ENCODE assay signal across 14 cellular contexts in genomic region chr16:71351558-71351901, GRCh38. TPM values are rescaled to one million over a fixed set of nuclear protein-coding genes. Genes with fewer than 3 reads are reported as not detected.
DNase-seq lines count a peak whose midpoint lies in the region; ATAC-seq and TF ChIP-seq lines count a peak whose summit lies in the region.
"Had no signal": no experiment of that assay in that cellular context is flagged by ENCODE, and none has a peak within 500 bp of the region (broad histone marks: within the 10 kb centered on the region; RNA-seq: fewer than 3 reads in every experiment).

No MANE protein-coding gene starts in this region.

- no peak overlapping the region for H3K4ac ChIP-seq in trophoblast cell (ENCODE audit: low read depth, low read length)

- no peaks in the 10 kb centered on the region for H3K79me1 ChIP-seq in trophoblast cell (ENCODE audit: low read length)

- peaks cover 10% of the 10 kb centered on the region for H3K4me1 ChIP-seq in mammary epithelial cell (ENCODE audit: insufficient read depth, low read length)
- peaks cover 2 to 7% of the 10 kb centered on the region in 2 experiments for H3K4me1 ChIP-seq in trophoblast cell (ENCODE audit: control insufficient read depth in 1 of 2, insufficient read depth in 2 of 2, low read length in 2 of 2)
- H3K4me1 ChIP-seq: BLaER1 treated with 17β-estradiol and CSF1 and Interleukin-3, amounts not matched to agents 10 nM and 100 nM had no signal

- CTCF ChIA-PET in MCF 10A (lab: Yijun Ruan, JAX) (interaction anchor here (0.6 kb wide), 1 partner anchor 187 kb away, joined by 3 read pairs; no protein-coding TSS in a partner anchor), mammary epithelial cell (lab: Charles Lee; ENCODE audit: low non-redundant PET) (no interaction called here)

- no peaks in the 10 kb centered on the region for H3K4me1 Mint-ChIP-seq in MCF 10A (ENCODE audit: insufficient read depth, unreplicated experiment)

- H3K27ac ChIP-seq in mammary epithelial cell (ENCODE audit: insufficient read depth, low read depth, low read length) (no peak overlapping the region), trophoblast cell (ENCODE audit: low read depth, low read length) (peak overlapping the region; percentile 19)
- H3K27ac ChIP-seq: BLaER1 treated with 17β-estradiol and CSF1 and Interleukin-3, amounts not matched to agents 10 nM and 100 nM had no signal

- no peak overlapping the region for H2AK5ac ChIP-seq in trophoblast cell (ENCODE audit: low read length)

- TF ChIP-seq CTCF in MCF 10A (IDR thresholded peaks at IDR 0.05; ENCODE audit: unreplicated experiment) (no peak), mammary epithelial cell (conservative IDR thresholded peaks at IDR 0.05 in 1 of 2, IDR thresholded peaks at IDR 0.05 in 1 of 2; ENCODE audit: extremely low read depth in 1 of 2, insufficient read depth in 1 of 2, low read depth in 1 of 2, low read length in 2 of 2) (no peak)

- no peak overlapping the region for H3K14ac ChIP-seq in trophoblast cell (ENCODE audit: low read length)

- H4K12ac ChIP-seq in trophoblast cell (ENCODE audit: low read depth, low read length), result no peak overlapping the region

- H3K79me2 ChIP-seq in mammary epithelial cell (ENCODE audit: insufficient read depth, low read length) (no peaks in the 10 kb centered on the region), trophoblast cell (ENCODE audit: control insufficient read depth, insufficient read depth, low read length, poor library complexity) (no peaks in the 10 kb centered on the region)

- no peak overlapping the region for H3K4me3 Mint-ChIP-seq in MCF 10A (ENCODE audit: unreplicated experiment)

- in situ Hi-C loops in mammary epithelial cell (cut with MboI; ENCODE audit: low sequenced_read_pairs in 2 of 2), result loop anchor here in 1 of 2 donors (25.0 kb wide), 1 partner anchor 564 kb away; no protein-coding TSS in a partner anchor

- intact Hi-C loops in MCF 10A (cut with micrococcal nuclease), result no loop called here
- intact Hi-C loops in mammary epithelial cell (cut with micrococcal nuclease), result loop anchor here (10.0 kb wide), 1 partner anchor 547 kb away; the partner anchor contains the start of gene VAC14

- H2BK5ac ChIP-seq in trophoblast cell (ENCODE audit: low read depth, low read length, poor library complexity), result no peak overlapping the region

- no peak overlapping the region for H3K4me2 ChIP-seq in mammary epithelial cell (ENCODE audit: insufficient read depth, low read depth, low read length)
- no peak overlapping the region for H3K4me2 ChIP-seq in trophoblast cell (ENCODE audit: low read length)
- H3K4me2 ChIP-seq: BLaER1 treated with 17β-estradiol and CSF1 and Interleukin-3, amounts not matched to agents 10 nM and 100 nM had no signal

- no peaks in the 10 kb centered on the region for H3K36me3 Mint-ChIP-seq in MCF 10A (ENCODE audit: insufficient read depth, unreplicated experiment)

- no peak overlapping the region for H4K91ac ChIP-seq in trophoblast cell (ENCODE audit: low read depth, low read length)

- H3K27me3 Mint-ChIP-seq in MCF 10A (ENCODE audit: insufficient read depth, unreplicated experiment), result peaks cover 12% of the 10 kb centered on the region

- dilution Hi-C loops in mammary epithelial cell (cut with HindIII; ENCODE audit: low sequenced_read_pairs), result no loop called here

- H2BK120ac ChIP-seq in trophoblast cell (ENCODE audit: insufficient read depth, low read length, poor library complexity), result no peak overlapping the region

- H3K36me3 ChIP-seq in mammary epithelial cell (ENCODE audit: insufficient read depth, low read length), result no peaks in the 10 kb centered on the region
- H3K36me3 ChIP-seq in trophoblast cell (ENCODE audit: control insufficient read depth in 1 of 2, insufficient read depth in 2 of 2, low read length in 2 of 2), result no peaks in the 10 kb centered on the region
- H3K36me3 ChIP-seq: BLaER1 treated with 17β-estradiol and CSF1 and Interleukin-3, amounts not matched to agents 10 nM and 100 nM had no signal

- H3K27me3 ChIP-seq in mammary epithelial cell (ENCODE audit: insufficient read depth, low read length) (no peaks in the 10 kb centered on the region), trophoblast cell (ENCODE audit: insufficient read depth, low read length) (no peaks in the 10 kb centered on the region)
- H3K27me3 ChIP-seq: BLaER1 treated with 17β-estradiol and CSF1 and Interleukin-3, amounts not matched to agents 10 nM and 100 nM had no signal

- H2AFZ ChIP-seq in mammary epithelial cell (ENCODE audit: low read depth, low read length), result no peak overlapping the region
- H2AFZ ChIP-seq in trophoblast cell (ENCODE audit: insufficient read depth, low read length, poor library complexity), result no peak overlapping the region

- POLR2A ChIA-PET in MCF 10A (lab: Yijun Ruan, JAX), result interaction anchor here (0.7 kb wide), 1 partner anchor 35 kb away, joined by 3 read pairs; no protein-coding TSS in a partner anchor

- no peaks in the 10 kb centered on the region for H3K9me3 Mint-ChIP-seq in MCF 10A (ENCODE audit: unreplicated experiment)

- ATAC-seq in GM19035 (IDR thresholded peaks at IDR 0.05; ENCODE audit: unreplicated experiment), result no peak

- no peaks in the 10 kb centered on the region for H3K9me3 ChIP-seq in mammary epithelial cell (replicated peaks; ENCODE audit: insufficient read depth, low read length)
- H3K9me3 ChIP-seq in trophoblast cell (ENCODE audit: insufficient read depth, low read depth, low read length), result peaks cover 2% of the 10 kb centered on the region
- H3K9me3 ChIP-seq: BLaER1 treated with 17β-estradiol and CSF1 and Interleukin-3, amounts not matched to agents 10 nM and 100 nM had no signal

- H3K18ac ChIP-seq in trophoblast cell (ENCODE audit: low read length), result no peak overlapping the region

- no peak overlapping the region for H3K23ac ChIP-seq in trophoblast cell (ENCODE audit: low read length)

- WGBS in mammary epithelial cell (ENCODE audit: low coverage, missing lambda C conversion rate), result 5% methylated on average over 4 of the region's 5 CpGs
- WGBS in trophoblast cell (ENCODE audit: extremely low coverage, insufficient coverage, insufficient read length), result no CpG with 5 or more reads among the region's 5 CpGs

- H3K4me3 ChIP-seq in mammary epithelial cell (replicated peaks in 1 of 3; ENCODE audit: insufficient read depth in 1 of 3, low read depth in 2 of 3, low read length in 3 of 3), result no peak overlapping the region
- no peak overlapping the region for H3K4me3 ChIP-seq in trophoblast cell (ENCODE audit: low read depth, low read length)
- H3K4me3 ChIP-seq: BLaER1 treated with 17β-estradiol and CSF1 and Interleukin-3, amounts not matched to agents 10 nM and 100 nM had no signal

- H4K8ac ChIP-seq in trophoblast cell (ENCODE audit: low read depth, low read length), result no peak overlapping the region

- BruUV-seq in MCF 10A (replicated peaks; lab: Mats Ljungman, UMichigan), result no TSS peak
- no TSS peak for BruUV-seq in mammary epithelial cell (replicated peaks; lab: Mats Ljungman, UMichigan)

- H3K9ac ChIP-seq in mammary epithelial cell (ENCODE audit: insufficient read depth, low read length) (no peak overlapping the region), trophoblast cell (ENCODE audit: low read length) (no peak overlapping the region)
- H3K9ac ChIP-seq: BLaER1 treated with 17β-estradiol and CSF1 and Interleukin-3, amounts not matched to agents 10 nM and 100 nM had no signal

- no peaks in the 10 kb centered on the region for H4K20me1 ChIP-seq in mammary epithelial cell (ENCODE audit: insufficient read depth, low read length)
- H4K20me1 ChIP-seq: BLaER1 treated with 17β-estradiol and CSF1 and Interleukin-3, amounts not matched to agents 10 nM and 100 nM had no signal

- H2BK12ac ChIP-seq in trophoblast cell (ENCODE audit: low read length), result no peak overlapping the region

- no peak overlapping the region for H3K27ac Mint-ChIP-seq in MCF 10A (ENCODE audit: low read depth, unreplicated experiment)

- peak; percentile 8 for DNase-seq in MCF 10A (ENCODE audit: unreplicated experiment)
- no peak for DNase-seq in mammary epithelial cell
- DNase-seq in HuH-7.5 (ENCODE audit: low spot score), result peak; percentile 3
- DNase-seq in cerebellum (ENCODE audit: low spot score), result peak; percentile 83
- no peak for DNase-seq in trophoblast cell
- no peak for DNase-seq in NOMO-1 treated with dmso at 0.1 percent for 144 hours (lab: John Stamatoyannopoulos, UW; ENCODE audit: unreplicated experiment)
- DNase-seq: DMS53, GDM1, GOT3, NCI-H1694 treated with DMSO at 0.1 percent for 48 hours, NCI-H82, SW 1271 had no signal

RNA-seq across cellular contexts. Expression of gene CALB2, which starts 7.0 kb away (rescaled TPM):
- total RNA-seq in MCF 10A (2022) (0.23 TPM in 1 of 2 replicates, not detected in the other), mammary epithelial cell (10 to 100 TPM in 1 of 2 donors, 1 to 10 TPM in 1; 1.5 to 16.7 TPM), cerebellum (8.3 TPM)
- 2.6 TPM for polyA plus RNA-seq in mammary epithelial cell
- polyA minus RNA-seq in mammary epithelial cell, result not detected
- 27.9 and 30.2 TPM in 2 replicates for polyA plus RNA-seq in trophoblast cell (2013)

Comparison
In these comparisons a context has a peak if more than half of its experiments do, and no peak if none do; other contexts are left out.
1. DNase-seq: peak in MCF 10A (single experiment), HuH-7.5 (single experiment) and cerebellum (single experiment); none in mammary epithelial cell (single experiment), trophoblast cell (0 of 2) and NOMO-1 treated with dmso at 0.1 percent for 144 hours (single experiment).